29 cellular contexts compared by ENCODE assay signal in the genomic region with DNA sequence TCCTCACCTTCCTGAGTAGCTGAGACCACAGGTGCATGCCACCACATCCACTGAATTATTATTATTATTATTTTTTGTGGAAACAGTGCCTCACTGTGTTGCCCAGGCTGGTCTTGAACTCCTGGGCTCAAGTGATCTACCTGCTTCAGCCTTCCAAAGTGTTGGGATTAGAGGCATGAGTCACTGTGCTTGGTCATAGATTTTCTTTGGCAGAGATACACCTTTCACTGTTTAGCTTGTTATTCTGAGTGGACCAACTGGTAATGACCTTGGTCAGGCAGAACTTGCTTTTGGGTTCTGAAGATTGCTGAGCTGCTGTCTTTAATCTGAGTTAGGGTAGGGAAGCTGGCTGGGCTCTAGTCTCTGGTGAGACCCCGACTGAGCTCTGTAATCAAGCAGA.
"Had no signal": no experiment of that assay in that cellular context is flagged by ENCODE, and none has a peak within 500 bp of the region (broad histone marks: within the 10 kb centered on the region; RNA-seq: fewer than 3 reads in every experiment).

No MANE protein-coding gene starts in this region.

- DNase-seq: activated CD4-positive, alpha-beta T cell treated with anti-CD3 and anti-CD28 coated beads for 48 hours; activated CD4-positive, alpha-beta T cell treated with anti-CD3 and anti-CD28 coated beads, Interleukin-2, amount 50 U/mL, for 48 hours; activated CD8-positive, alpha-beta memory T cell treated with anti-CD3 and anti-CD28 coated beads, Interleukin-2, amount 50 U/mL, for 48 hours; activated gamma-delta T cell; activated naive CD4-positive, alpha-beta T cell treated with anti-CD3 and anti-CD28 coated beads, Interleukin-2, amount 10 ng/mL, durations not matched to agents 7 days and 5 days; activated naive CD8-positive, alpha-beta T cell treated with anti-CD3 and anti-CD28 coated beads, Interleukin-2, amount 10 ng/mL, durations not matched to agents 7 days and 5 days; activated T-cell treated with anti-CD3 and anti-CD28 coated beads, Interleukin-2, amount 50 U/mL, for 24 hours; dermis blood vessel endothelial cell; effector CD4-positive, alpha-beta T cell; heart left ventricle; kidney glomerular epithelial cell; left lung; lower lobe of right lung; natural killer cell; occipital lobe; right cardiac atrium; stimulated activated CD4-positive, alpha-beta T cell treated with anti-CD3 and anti-CD28 coated beads, Interleukin-15, amount 100 ng/mL, for 24 hours; stimulated activated naive CD4-positive, alpha-beta T cell; T-helper 9 cell; tibial artery; upper lobe of right lung; WERI-Rb-1 had no signal

- ATAC-seq: activated CD4-positive, CD25-positive, alpha-beta regulatory T cell treated with anti-CD3 and anti-CD28 coated beads, Interleukin-2, amount 50 U/mL, for 24 hours; heart left ventricle; left lung; lower lobe of right lung; natural killer cell; right cardiac atrium; upper lobe of right lung had no signal

- H3K27ac ChIP-seq: ascending aorta, heart left ventricle, left lung, lower lobe of right lung, neural progenitor cell, parathyroid adenoma, suprapubic skin, tibial artery, upper lobe of right lung, WERI-Rb-1 had no signal

- FAIRE-seq: colon had no signal

- H3K4me1 Mint-ChIP-seq: activated naive CD4-positive, alpha-beta T cell treated with anti-CD3 and anti-CD28 coated beads, Interleukin-2, amount 10 ng/mL, durations not matched to agents 7 days and 5 days; activated naive CD8-positive, alpha-beta T cell treated with anti-CD3 and anti-CD28 coated beads, Interleukin-2, amount 10 ng/mL, durations not matched to agents 7 days and 5 days; natural killer cell; neural progenitor cell had no signal

- H3K27ac Mint-ChIP-seq: activated naive CD4-positive, alpha-beta T cell treated with anti-CD3 and anti-CD28 coated beads, Interleukin-2, amount 10 ng/mL, durations not matched to agents 7 days and 5 days; activated naive CD8-positive, alpha-beta T cell treated with anti-CD3 and anti-CD28 coated beads, Interleukin-2, amount 10 ng/mL, durations not matched to agents 7 days and 5 days; activated T-cell treated with anti-CD3 and anti-CD28 coated beads, Interleukin-2, amount 50 U/mL, for 24 hours; natural killer cell; neural progenitor cell; T-helper 1 cell treated with Interleukin-12 subunit alpha and Interleukin-12 subunit beta and Interleukin-4 antibody, amounts not matched to agents 30 μg/mL and 1 μg/mL, for 36 hours had no signal

- H3K27me3 ChIP-seq: ascending aorta, heart left ventricle, left lung, neural progenitor cell, suprapubic skin, tibial artery, upper lobe of right lung had no signal

- H3K27me3 Mint-ChIP-seq: activated naive CD4-positive, alpha-beta T cell treated with anti-CD3 and anti-CD28 coated beads, Interleukin-2, amount 10 ng/mL, durations not matched to agents 7 days and 5 days had no signal

- H3K4me1 ChIP-seq: ascending aorta, heart left ventricle, left lung, lower lobe of right lung, neural progenitor cell, parathyroid adenoma, suprapubic skin, tibial artery, upper lobe of right lung had no signal

- H3K4me3 ChIP-seq: ascending aorta, heart left ventricle, left lung, lower lobe of right lung, neural progenitor cell, suprapubic skin, tibial artery, upper lobe of right lung had no signal

- H3K36me3 Mint-ChIP-seq: activated naive CD4-positive, alpha-beta T cell treated with anti-CD3 and anti-CD28 coated beads, Interleukin-2, amount 10 ng/mL, durations not matched to agents 7 days and 5 days; activated naive CD8-positive, alpha-beta T cell treated with anti-CD3 and anti-CD28 coated beads, Interleukin-2, amount 10 ng/mL, durations not matched to agents 7 days and 5 days had no signal

- H3K36me3 ChIP-seq: ascending aorta, heart left ventricle, left lung, lower lobe of right lung, neural progenitor cell, suprapubic skin, tibial artery, upper lobe of right lung, WERI-Rb-1 had no signal

- H3K4me3 Mint-ChIP-seq: activated naive CD4-positive, alpha-beta T cell treated with anti-CD3 and anti-CD28 coated beads, Interleukin-2, amount 10 ng/mL, durations not matched to agents 7 days and 5 days; activated naive CD8-positive, alpha-beta T cell treated with anti-CD3 and anti-CD28 coated beads, Interleukin-2, amount 10 ng/mL, durations not matched to agents 7 days and 5 days; activated T-cell treated with anti-CD3 and anti-CD28 coated beads, Interleukin-2, amount 50 U/mL, for 24 hours; natural killer cell; neural progenitor cell; T-helper 1 cell treated with Interleukin-12 subunit alpha and Interleukin-12 subunit beta and Interleukin-4 antibody, amounts not matched to agents 30 μg/mL and 1 μg/mL, for 36 hours had no signal

- H3K9me3 ChIP-seq: suprapubic skin, tibial artery, upper lobe of right lung had no signal
